ENCODE assay signal across 8 cellular contexts in the genomic region with DNA sequence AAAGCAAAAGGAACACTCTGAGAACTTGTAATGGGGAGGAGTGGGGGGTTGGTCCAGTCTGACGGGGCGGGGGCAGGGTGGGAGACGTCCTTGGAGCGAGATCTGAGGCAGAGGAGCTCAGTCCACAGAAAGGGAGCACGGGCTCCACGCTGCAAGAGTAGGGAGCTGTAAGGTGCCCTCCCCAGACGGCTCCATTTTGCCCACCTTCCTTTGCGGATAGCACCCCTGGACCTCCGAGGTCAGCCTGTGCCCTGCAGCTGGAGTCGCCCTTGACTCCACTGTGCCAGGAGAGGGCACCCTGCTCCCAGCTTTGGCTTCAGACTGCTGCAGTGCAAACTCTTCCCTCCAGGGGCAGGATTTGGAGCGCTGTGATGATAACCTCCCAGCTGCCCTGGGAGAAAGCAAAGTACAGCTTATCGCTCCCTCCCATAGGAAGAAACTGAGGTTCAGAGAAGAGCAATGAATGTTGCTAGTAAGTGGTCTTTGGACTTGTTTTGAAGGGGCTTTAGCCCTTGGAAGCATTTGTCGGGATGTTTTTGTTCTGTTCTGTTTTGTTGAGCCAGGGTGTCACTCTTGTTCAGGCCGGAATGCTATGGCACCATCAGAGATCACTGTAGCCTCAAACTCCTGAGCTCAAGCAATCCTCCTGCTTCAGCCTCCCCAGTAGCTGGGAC. TPM values are rescaled to one million over a fixed set of nuclear protein-coding genes. Genes with fewer than 3 reads are reported as not detected.
A peak's percentile ranks its signal among the peaks of the same experiment; 100 is the strongest.
DNase-seq lines count a peak whose midpoint lies in the region; ATAC-seq, FAIRE-seq and TF ChIP-seq lines count a peak whose summit lies in the region.

No MANE protein-coding gene starts in this region.

- TF ChIP-seq RAD21 in A549 (conservative IDR thresholded peaks at IDR 0.05 in 1 of 2, IDR thresholded peaks at IDR 0.05 in 1 of 2), result peak; percentile 100

- no peak for TF ChIP-seq POLR2A in A549 (IDR thresholded peaks at IDR 0.05; ENCODE audit: low read length)

- CTCF ChIA-PET in A549 (lab: Yijun Ruan, JAX), result interaction anchor here (0.5 to 7.1 kb wide), 107 partner anchors 8 to 475 kb away, joined by 3 to 106 read pairs (median 7); partner anchors contain the start of genes AHCY, DYNLRB1, ITCH and TP53INP2

- POLR2A ChIA-PET in A549 (lab: Yijun Ruan, JAX), result interaction anchor here (0.6 to 2.6 kb wide), 6 partner anchors 32 to 204 kb away, joined by 4 to 11 read pairs (median 10); partner anchors contain the start of genes DYNLRB1 and ITCH

- TF ChIP-seq EP300 in A549 (IDR thresholded peaks at IDR 0.05), result no peak

- peak; percentile 79 to 90 for DNase-seq in A549 (ENCODE audit: low read depth in 1 of 2, low spot score in 1 of 2)
- DNase-seq in NCI-H460 (ENCODE audit: extremely low read depth, low read depth), result peak; percentile 89
- peak; percentile 74 for DNase-seq in activated CD4-positive, alpha-beta T cell treated with anti-CD3 and anti-CD28 coated beads for 1 hour
- DNase-seq in cerebellar cortex (ENCODE audit: low spot score), result peak; percentile 85
- peak; percentile 79 for DNase-seq in kidney glomerular epithelial cell (lab: John Stamatoyannopoulos, UW)
- peak; percentile 89 for DNase-seq in stimulated activated CD4-positive, alpha-beta T cell treated with anti-CD3 and anti-CD28 coated beads, Interleukin-1b, Interleukin-23, amount 100 ng/mL, for 48 hours

- peaks cover 41% of the 10 kb centered on the region for H3K4me1 ChIP-seq in A549

- peak overlapping the region; percentile 84 for H3K4me2 ChIP-seq in A549

- peak overlapping the region; percentile 38 for H3K4me3 ChIP-seq in A549

- 12% methylated on average over 12 of the region's 14 CpGs for WGBS in A549 (ENCODE audit: missing lambda C conversion rate)

- H3K9me3 ChIP-seq in A549, result no peaks in the 10 kb centered on the region

- FAIRE-seq in A549 (lab: Jason Lieb, UNC), result peak; percentile 94

- ATAC-seq in A549 (peak; percentile 92 to 94), GM18861 (IDR thresholded peaks at IDR 0.05; ENCODE audit: unreplicated experiment) (peak; percentile 80), HG03280 (IDR thresholded peaks at IDR 0.05; ENCODE audit: unreplicated experiment) (peak; percentile 95)

- TF ChIP-seq CTCF in A549 (IDR thresholded peaks at IDR 0.05), result peak; percentile 100

- H3K27ac ChIP-seq in A549, result peak overlapping the region; percentile 54 to 80

TF ChIP-seq in A549, 52 proteins besides CTCF, POLR2A, EP300 and RAD21:
- TF ChIP-seq FOSL2 (IDR thresholded peaks at IDR 0.05) (no peak), FOSL2 (CRISPR knock-in tag; IDR thresholded peaks at IDR 0.05) (no peak; the same call in 1 of the 2 replicates), NR3C1 (IDR thresholded peaks at IDR 0.05) (no peak), KDM1A (IDR thresholded peaks at IDR 0.05; ENCODE audit: low read depth) (no peak), CBX2 (IDR thresholded peaks at IDR 0.05; ENCODE audit: borderline replicate concordance, low read depth) (no peak), NPAS2 (CRISPR knock-in tag; IDR thresholded peaks at IDR 0.05; ENCODE audit: borderline replicate concordance) (no peak), POLR2AphosphoS2 (conservative IDR thresholded peaks at IDR 0.05; ENCODE audit: low read length) (no peak), REST (IDR thresholded peaks at IDR 0.05) (no peak), HOXB13 (CRISPR knock-in tag; IDR thresholded peaks at IDR 0.05; ENCODE audit: low read depth) (no peak), KDM5A (IDR thresholded peaks at IDR 0.05) (peak; percentile 91), ZC3H11A (IDR thresholded peaks at IDR 0.05) (no peak), ESRRA (IDR thresholded peaks at IDR 0.05; ENCODE audit: borderline replicate concordance, low read length) (peak; percentile 71; the same call in 1 of the 2 replicates), RFX5 (IDR thresholded peaks at IDR 0.05) (no peak), SMC3 (IDR thresholded peaks at IDR 0.05) (peak; percentile 99), HOXA7 (CRISPR knock-in tag; IDR thresholded peaks at IDR 0.05) (no peak), ZFP36 (IDR thresholded peaks at IDR 0.05; ENCODE audit: borderline replicate concordance, partially characterized antibody) (no peak), TFCP2L1 (CRISPR knock-in tag; IDR thresholded peaks at IDR 0.05) (no peak), FOXS1 (CRISPR knock-in tag; IDR thresholded peaks at IDR 0.05) (no peak), MYC (IDR thresholded peaks at IDR 0.05; ENCODE audit: borderline replicate concordance, low read length) (0 out of 2 replicates have a peak, but pooled peaks have one; percentile 24), RARB (CRISPR knock-in tag; IDR thresholded peaks at IDR 0.05) (no peak), HES2 (IDR thresholded peaks at IDR 0.05) (no peak)
- TF ChIP-seq, protein P1, sequence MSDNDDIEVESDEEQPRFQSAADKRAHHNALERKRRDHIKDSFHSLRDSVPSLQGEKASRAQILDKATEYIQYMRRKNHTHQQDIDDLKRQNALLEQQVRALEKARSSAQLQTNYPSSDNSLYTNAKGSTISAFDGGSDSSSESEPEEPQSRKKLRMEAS (IDR thresholded peaks at IDR 0.05), result peak; percentile 50; the same call in 1 of the 2 replicates
- TF ChIP-seq, protein P2, sequence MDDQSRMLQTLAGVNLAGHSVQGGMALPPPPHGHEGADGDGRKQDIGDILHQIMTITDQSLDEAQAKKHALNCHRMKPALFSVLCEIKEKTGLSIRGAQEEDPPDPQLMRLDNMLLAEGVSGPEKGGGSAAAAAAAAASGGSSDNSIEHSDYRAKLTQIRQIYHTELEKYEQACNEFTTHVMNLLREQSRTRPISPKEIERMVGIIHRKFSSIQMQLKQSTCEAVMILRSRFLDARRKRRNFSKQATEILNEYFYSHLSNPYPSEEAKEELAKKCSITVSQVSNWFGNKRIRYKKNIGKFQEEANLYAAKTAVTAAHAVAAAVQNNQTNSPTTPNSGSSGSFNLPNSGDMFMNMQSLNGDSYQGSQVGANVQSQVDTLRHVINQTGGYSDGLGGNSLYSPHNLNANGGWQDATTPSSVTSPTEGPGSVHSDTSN (IDR thresholded peaks at IDR 0.05), result no peak

RNA-seq across cellular contexts. Expression of gene AHCY, which starts 9.5 kb away (rescaled TPM):
- polyA plus RNA-seq in A549 (2011; rRNA removed) (274 and 278 TPM in 2 replicates), A549 (2017; fragmentation: RNase III; extraction: RNeasy Plus Mini Kit Qiagen cat#74134 plus additional on column Dnase treatment) (282 to 314 TPM (median 290 TPM) in 3 replicates)
- 368 and 436 TPM in 2 replicates for polyA plus RNA-seq in A549 (2012; cell fraction: cytosol; rRNA removed)
- 473 and 534 TPM in 2 replicates for polyA plus RNA-seq in A549 (2012; cell fraction: nucleus; rRNA removed)
- 585 and 594 TPM in 2 replicates for polyA minus RNA-seq in A549 (2011; rRNA and poly(A)+ RNA removed)
- 228 and 235 TPM in 2 replicates for total RNA-seq in NCI-H460 (2014; rRNA removed; shearing (Covaris generic))
- polyA plus RNA-seq in NCI-H460 (2014; cell fraction: nucleus; rRNA removed), result 268 and 292 TPM in 2 replicates

RNA-seq across cellular contexts. Expression of gene ITCH, which starts 50.4 kb away (rescaled TPM):
- polyA plus RNA-seq in A549 (2011; rRNA removed) (23.9 and 27.5 TPM in 2 replicates), A549 (2017; fragmentation: RNase III; extraction: RNeasy Plus Mini Kit Qiagen cat#74134 plus additional on column Dnase treatment) (24.4 to 25.0 TPM (median 24.4 TPM) in 3 replicates)
- 3.2 and 4.1 TPM in 2 replicates for polyA plus RNA-seq in A549 (2012; cell fraction: cytosol; rRNA removed)
- 2.3 and 4.6 TPM in 2 replicates for polyA plus RNA-seq in A549 (2012; cell fraction: nucleus; rRNA removed)
- 23.8 and 38.5 TPM in 2 replicates for polyA minus RNA-seq in A549 (2011; rRNA and poly(A)+ RNA removed)
- total RNA-seq in NCI-H460 (2014; rRNA removed; shearing (Covaris generic)), result 52.2 and 55.3 TPM in 2 replicates
- 19.5 and 21.8 TPM in 2 replicates for polyA plus RNA-seq in NCI-H460 (2014; cell fraction: nucleus; rRNA removed)

Comparison
In these comparisons a context has a peak if more than half of its experiments do, and no peak if none do; other contexts are left out.
1. Peak in every context shown above with its lines: DNase-seq, ATAC-seq, H3K4me3 ChIP-seq and H3K27ac ChIP-seq.